ENCODE assay signal across 1 cellular context in genomic region chr10:129465796-129466702, GRCh38.
TF ChIP-seq lines count a peak whose summit lies in the region.

No MANE protein-coding gene starts in this region.

TF ChIP-seq in H1, 55 proteins besides CTCF, POLR2A, EP300 and RAD21:
- no peak for TF ChIP-seq USF2 (IDR thresholded peaks at IDR 0.05; ENCODE audit: low read length)
- 0 out of 2 replicates have a peak, but pooled peaks have one; percentile 3 for TF ChIP-seq TAF1 (IDR thresholded peaks at IDR 0.05; ENCODE audit: low read depth, low read length)
- TF ChIP-seq ZNF274 (IDR thresholded peaks at IDR 0.05; ENCODE audit: borderline replicate concordance, extremely low read depth, low read length) = no peak
